ENCODE assay signal across 1 cellular context in genomic region chr16:84096447-84097005, GRCh38.
TF ChIP-seq lines count a peak whose summit lies in the region.

No MANE protein-coding gene starts in this region.

TF ChIP-seq in HepG2, 621 proteins besides CTCF, POLR2A, EP300 and RAD21 (continued from another document and continues in another):
- TF ChIP-seq MEF2D (CRISPR knock-in tag; IDR thresholded peaks at IDR 0.05) (peak; percentile 56; the same call in 1 of the 2 replicates), SNAPC2 (CRISPR knock-in tag; IDR thresholded peaks at IDR 0.05) (no peak), ZNF713 (CRISPR knock-in tag; IDR thresholded peaks at IDR 0.05) (no peak), HNF4G (IDR thresholded peaks at IDR 0.05; ENCODE audit: borderline replicate concordance, low read depth, low read length) (no peak), HNF4G (CRISPR knock-in tag; IDR thresholded peaks at IDR 0.05; ENCODE audit: borderline replicate concordance, low read depth) (no peak), ATRX (CRISPR knock-in tag; IDR thresholded peaks at IDR 0.05; ENCODE audit: borderline replicate concordance) (no peak), ADNP (CRISPR knock-in tag; IDR thresholded peaks at IDR 0.05) (no peak), GMEB2 (CRISPR knock-in tag; IDR thresholded peaks at IDR 0.05; ENCODE audit: low read depth) (0 out of 2 replicates have a peak, but pooled peaks have one; percentile 29), KMT2B (CRISPR knock-in tag; IDR thresholded peaks at IDR 0.05) (0 out of 2 replicates have a peak, but pooled peaks have one; percentile 36), ZNF136 (CRISPR knock-in tag; IDR thresholded peaks at IDR 0.05; ENCODE audit: low read depth) (no peak), CREM (IDR thresholded peaks at IDR 0.05) (peak; percentile 59), CREM (CRISPR knock-in tag; IDR thresholded peaks at IDR 0.05) (no peak), ZNF205 (CRISPR knock-in tag; IDR thresholded peaks at IDR 0.05) (no peak), PITX1 (CRISPR knock-in tag; IDR thresholded peaks at IDR 0.05) (peak; percentile 98), ZNF569 (CRISPR knock-in tag; IDR thresholded peaks at IDR 0.05; ENCODE audit: borderline replicate concordance) (no peak), MEIS1 (CRISPR knock-in tag; IDR thresholded peaks at IDR 0.05; ENCODE audit: borderline replicate concordance) (no peak), ZNF784 (CRISPR knock-in tag; IDR thresholded peaks at IDR 0.05; ENCODE audit: borderline replicate concordance) (no peak), GPBP1L1 (CRISPR knock-in tag; IDR thresholded peaks at IDR 0.05) (no peak), ZBTB20 (CRISPR knock-in tag; IDR thresholded peaks at IDR 0.05; ENCODE audit: borderline replicate concordance, low read depth) (0 out of 2 replicates have a peak, but pooled peaks have one; percentile 50), ZBTB38 (CRISPR knock-in tag; IDR thresholded peaks at IDR 0.05) (no peak), ZNF788 (CRISPR knock-in tag; IDR thresholded peaks at IDR 0.05; ENCODE audit: borderline replicate concordance) (no peak), ZNF674 (CRISPR knock-in tag; IDR thresholded peaks at IDR 0.05; ENCODE audit: low read depth) (no peak), RXRA (CRISPR knock-in tag; IDR thresholded peaks at IDR 0.05) (no peak; the same call in 1 of the 2 replicates), TEAD2 (CRISPR knock-in tag; IDR thresholded peaks at IDR 0.05) (no peak), ZNF691 (CRISPR knock-in tag; IDR thresholded peaks at IDR 0.05; ENCODE audit: borderline replicate concordance, low read depth) (no peak), HMG20B (CRISPR knock-in tag; conservative IDR thresholded peaks at IDR 0.05) (peak; percentile 95), KLF16 (CRISPR knock-in tag; IDR thresholded peaks at IDR 0.05) (no peak; a peak in 1 of 4 replicates), U2AF2 (IDR thresholded peaks at IDR 0.05; ENCODE audit: low read depth, low read length) (no peak), HMGXB3 (CRISPR knock-in tag; IDR thresholded peaks at IDR 0.05; ENCODE audit: borderline replicate concordance) (no peak), PAX8 (CRISPR knock-in tag; IDR thresholded peaks at IDR 0.05; ENCODE audit: borderline replicate concordance) (no peak), FUBP1 (CRISPR knock-in tag; IDR thresholded peaks at IDR 0.05; ENCODE audit: borderline replicate concordance) (no peak), ATF6 (CRISPR knock-in tag; conservative IDR thresholded peaks at IDR 0.05) (no peak), SAP130 (CRISPR knock-in tag; IDR thresholded peaks at IDR 0.05; ENCODE audit: low read depth) (peak; percentile 97), RFX3 (CRISPR knock-in tag; IDR thresholded peaks at IDR 0.05) (no peak), IRF1 (CRISPR knock-in tag; IDR thresholded peaks at IDR 0.05; ENCODE audit: low read depth) (no peak), NFE2L2 (IDR thresholded peaks at IDR 0.05; ENCODE audit: low read length) (no peak), DPF2 (CRISPR knock-in tag; IDR thresholded peaks at IDR 0.05; ENCODE audit: borderline replicate concordance, low read depth) (0 out of 2 replicates have a peak, but pooled peaks have one; percentile 61), NFATC3 (CRISPR knock-in tag; IDR thresholded peaks at IDR 0.05) (no peak), CAMTA2 (CRISPR knock-in tag; IDR thresholded peaks at IDR 0.05; ENCODE audit: borderline replicate concordance) (no peak), CHD2 (IDR thresholded peaks at IDR 0.05; ENCODE audit: low read depth, low read length) (no peak), TCF7 (IDR thresholded peaks at IDR 0.05; ENCODE audit: low read depth) (peak; percentile 71), ZNF329 (CRISPR knock-in tag; IDR thresholded peaks at IDR 0.05; ENCODE audit: low read depth) (no peak), MNT (IDR thresholded peaks at IDR 0.05) (0 out of 2 replicates have a peak, but pooled peaks have one; percentile 14), ZNF550 (CRISPR knock-in tag; IDR thresholded peaks at IDR 0.05; ENCODE audit: borderline replicate concordance) (no peak)
